19 cellular contexts compared by ENCODE assay signal in genomic region chr6:107310362-107310761, GRCh38.
DNase-seq lines count a peak whose midpoint lies in the region; ATAC-seq and TF ChIP-seq lines count a peak whose summit lies in the region.
"Had no signal": no experiment of that assay in that cellular context is flagged by ENCODE, and none has a peak within 500 bp of the region (broad histone marks: within the 10 kb centered on the region; RNA-seq: fewer than 3 reads in every experiment).

No MANE protein-coding gene starts in this region.

- H3K36me3 ChIP-seq in HEK293 (ENCODE audit: control insufficient read depth in 2 of 2, insufficient read depth in 1 of 2, low read length in 2 of 2): no peaks in the 10 kb centered on the region
- no peaks in the 10 kb centered on the region for H3K36me3 ChIP-seq in neural progenitor cell

- peak; percentile 23 for DNase-seq in DMS 273 (lab: John Stamatoyannopoulos, UW; ENCODE audit: unreplicated experiment)
- DNase-seq in DMS 273 treated with DMSO at 0.1 percent for 48 hours (lab: John Stamatoyannopoulos, UW): no peak
- DNase-seq in NCI-H524 treated with DMSO at 0.1 percent for 48 hours (lab: John Stamatoyannopoulos, UW): peak; percentile 46
- DNase-seq in memory B cell (ENCODE audit: low spot score in 2 of 2): no peak
- no peak for DNase-seq in NCI-H1436 treated with DMSO at 0.1 percent for 48 hours (lab: John Stamatoyannopoulos, UW)
- no peak for DNase-seq in neural progenitor cell (ENCODE audit: low spot score)
- DNase-seq: AML-193; Caco-2; Calu3; CD4-positive, alpha-beta T cell; CD8-positive, alpha-beta T cell; DMS79 treated with DMSO at 0.1 percent for 48 hours; GF-D8 had no signal

- H3K4me3 ChIP-seq in HEK293 (ENCODE audit: low read depth, low read length) (no peak overlapping the region), neural progenitor cell (no peak overlapping the region)
- H3K4me3 ChIP-seq: A549; BLaER1 treated with 17β-estradiol and CSF1 and Interleukin-3, amounts not matched to agents 10 nM and 100 nM had no signal

- H3K4me1 ChIP-seq in HEK293 (ENCODE audit: control insufficient read depth, insufficient read depth, low read length) (no peaks in the 10 kb centered on the region), neural progenitor cell (peaks cover 6% of the 10 kb centered on the region)
- H3K4me1 ChIP-seq: A549, Caco-2 had no signal

- TF ChIP-seq CTCF in HEK293 (tag by site-specific recombination; IDR thresholded peaks at IDR 0.05) (no peak), neural progenitor cell (IDR thresholded peaks at IDR 0.05) (no peak)

- peaks cover 3% of the 10 kb centered on the region for H3K4me1 Mint-ChIP-seq in memory B cell
- H3K4me1 Mint-ChIP-seq in neural progenitor cell: peaks cover 3% of the 10 kb centered on the region

- H3K27me3 Mint-ChIP-seq in memory B cell (no peaks in the 10 kb centered on the region), neural progenitor cell (ENCODE audit: insufficient read depth, low read depth) (peaks cover 4% of the 10 kb centered on the region)
- H3K27me3 Mint-ChIP-seq: B cell; CD4-positive, alpha-beta T cell had no signal

- H2AFZ ChIP-seq in neural progenitor cell (replicated peaks): no peak overlapping the region

- no peak overlapping the region for H3K4me2 ChIP-seq in neural progenitor cell
- H3K4me2 ChIP-seq: A549; BLaER1 treated with 17β-estradiol and CSF1 and Interleukin-3, amounts not matched to agents 10 nM and 100 nM had no signal

- no peaks in the 10 kb centered on the region for H3K79me2 ChIP-seq in neural progenitor cell (ENCODE audit: low read depth)

- H3K9ac ChIP-seq in neural progenitor cell: no peak overlapping the region
- H3K9ac ChIP-seq: BLaER1 treated with 17β-estradiol and CSF1 and Interleukin-3, amounts not matched to agents 10 nM and 100 nM had no signal

- H3K9me3 Mint-ChIP-seq in memory B cell (no peaks in the 10 kb centered on the region), neural progenitor cell (peaks cover 3% of the 10 kb centered on the region)
- H3K9me3 Mint-ChIP-seq: CD4-positive, alpha-beta T cell; CD8-positive, alpha-beta T cell had no signal

- H4K20me1 ChIP-seq in neural progenitor cell (ENCODE audit: low read depth): no peaks in the 10 kb centered on the region
- H4K20me1 ChIP-seq: BLaER1 treated with 17β-estradiol and CSF1 and Interleukin-3, amounts not matched to agents 10 nM and 100 nM had no signal

- POLR2A ChIA-PET in HEK293 (lab: Yijun Ruan, JAX): no interaction called here

- CTCF ChIA-PET in HEK293 (lab: Yijun Ruan, JAX): interaction anchor here (0.6 kb wide), 2 partner anchors 39 to 92 kb away, joined by 3 read pairs; no protein-coding TSS in a partner anchor

- H3K27me3 ChIP-seq in neural progenitor cell: no peaks in the 10 kb centered on the region
- H3K27me3 ChIP-seq: BLaER1 treated with 17β-estradiol and CSF1 and Interleukin-3, amounts not matched to agents 10 nM and 100 nM had no signal

- no peaks in the 10 kb centered on the region for H3K9me3 ChIP-seq in HEK293 (ENCODE audit: control insufficient read depth, insufficient read depth, low read depth, low read length)
- H3K9me3 ChIP-seq in neural progenitor cell (ENCODE audit: low read depth): no peaks in the 10 kb centered on the region
- H3K9me3 ChIP-seq: A549; BLaER1 treated with 17β-estradiol and CSF1 and Interleukin-3, amounts not matched to agents 10 nM and 100 nM; Caco-2 had no signal

- H3K27ac Mint-ChIP-seq in memory B cell (peak overlapping the region; percentile 25), neural progenitor cell (no peak overlapping the region)
- H3K27ac Mint-ChIP-seq: B cell; CD4-positive, alpha-beta T cell; CD8-positive, alpha-beta T cell had no signal

- H3K4me3 Mint-ChIP-seq in memory B cell (no peak overlapping the region), neural progenitor cell (no peak overlapping the region)
- H3K4me3 Mint-ChIP-seq: B cell; CD4-positive, alpha-beta T cell; CD8-positive, alpha-beta T cell had no signal

- no peaks in the 10 kb centered on the region for H3F3A ChIP-seq in neural progenitor cell (ENCODE audit: low read depth)

- H3K36me3 Mint-ChIP-seq in memory B cell (peaks cover 15% of the 10 kb centered on the region), neural progenitor cell (no peaks in the 10 kb centered on the region)

- no peak for ATAC-seq in memory B cell (ENCODE audit: low read depth)
- ATAC-seq: A549; CD8-positive, alpha-beta T cell had no signal

- H3K27ac ChIP-seq in HEK293 (ENCODE audit: extremely low read depth, low read depth, low read length): no peak overlapping the region
- no peak overlapping the region for H3K27ac ChIP-seq in neural progenitor cell
- H3K27ac ChIP-seq: 22Rv1; A549; BLaER1 treated with 17β-estradiol and CSF1 and Interleukin-3, amounts not matched to agents 10 nM and 100 nM; C4-2B had no signal

TF ChIP-seq in HEK293, 187 proteins besides CTCF, POLR2A, EP300 and RAD21:
- no peak for TF ChIP-seq HOXC10 (CRISPR knock-in tag; IDR thresholded peaks at IDR 0.05)
- peak; percentile 96 for TF ChIP-seq ZNF530 (tag by site-specific recombination; IDR thresholded peaks at IDR 0.05; ENCODE audit: low read depth)

Comparison
In these comparisons a context has a peak if more than half of its experiments do, and no peak if none do; other contexts are left out.
1. DNase-seq: peak in DMS 273 (single experiment) and NCI-H524 treated with DMSO at 0.1 percent for 48 hours (single experiment); none in DMS 273 treated with DMSO at 0.1 percent for 48 hours (single experiment), memory B cell (0 of 2), NCI-H1436 treated with DMSO at 0.1 percent for 48 hours (single experiment) and neural progenitor cell (single experiment).